Comparison of ENCODE assay signal across 31 cellular contexts in genomic region chr2:43203373-43203772, GRCh38.
"Had no signal": no experiment of that assay in that cellular context is flagged by ENCODE, and none has a peak within 500 bp of the region (broad histone marks: within the 10 kb centered on the region; RNA-seq: fewer than 3 reads in every experiment).

No MANE protein-coding gene starts in this region.

- H3K36me3 ChIP-seq: adrenal gland, gastrocnemius medialis, sigmoid colon, tibial artery had no signal

- ATAC-seq: activated T-cell treated with anti-CD3 and anti-CD28 coated beads, Interleukin-2, amount 50 U/mL, for 72 hours; body of pancreas; gastrocnemius medialis; left cardiac atrium; left ventricle myocardium superior; psoas muscle; stimulated activated naive CD8-positive, alpha-beta T cell treated with anti-CD3 and anti-CD28 coated beads, Interleukin-15, amount 100 ng/mL, for 72 hours had no signal

- H3K4me3 ChIP-seq: adrenal gland, body of pancreas, dorsolateral prefrontal cortex, gastrocnemius medialis, psoas muscle, sigmoid colon, tibial artery had no signal

- H3K9me3 Mint-ChIP-seq: activated naive CD8-positive, alpha-beta T cell treated with anti-CD3 and anti-CD28 coated beads for 36 hours; activated T-cell treated with anti-CD3 and anti-CD28 coated beads, Interleukin-2, amount 50 U/mL, for 72 hours; mesothelial cell of epicardium; naive B cell; stimulated activated effector memory CD8-positive, alpha-beta T cell treated with anti-CD3 and anti-CD28 coated beads, Interleukin-12 subunit alpha, Interleukin-12 subunit beta, amount 100 ng/mL, for 72 hours; stimulated activated naive CD8-positive, alpha-beta T cell treated with anti-CD3 and anti-CD28 coated beads, Interleukin-15, amount 100 ng/mL, for 72 hours had no signal

- H3K27me3 ChIP-seq: adrenal gland, body of pancreas, dorsolateral prefrontal cortex, gastrocnemius medialis, sigmoid colon, tibial artery had no signal

- H2AFZ ChIP-seq: parathyroid adenoma had no signal

- H3K27me3 Mint-ChIP-seq: activated naive CD8-positive, alpha-beta T cell treated with anti-CD3 and anti-CD28 coated beads for 36 hours; naive B cell; stimulated activated naive CD8-positive, alpha-beta T cell treated with anti-CD3 and anti-CD28 coated beads, Interleukin-15, amount 100 ng/mL, for 72 hours had no signal

- H3K4me1 ChIP-seq: adrenal gland, gastrocnemius medialis, parathyroid adenoma, psoas muscle, sigmoid colon, tibial artery had no signal

- H3K9me3 ChIP-seq: adrenal gland, body of pancreas, gastrocnemius medialis, psoas muscle, sigmoid colon, tibial artery had no signal

- DNase-seq: activated CD4-positive, alpha-beta T cell treated with anti-CD3 and anti-CD28 coated beads for 4 hours; activated CD4-positive, alpha-beta T cell treated with anti-CD3 and anti-CD28 coated beads, Interleukin-2, amount 50 U/mL, for 4 hours; activated CD4-positive, CD25-positive, alpha-beta regulatory T cell; activated naive CD4-positive, alpha-beta T cell; activated naive CD8-positive, alpha-beta T cell treated with anti-CD3 and anti-CD28 coated beads for 36 hours; activated T-cell treated with anti-CD3 and anti-CD28 coated beads for 4 hours; activated T-cell treated with anti-CD3 and anti-CD28 coated beads, Interleukin-2, amount 50 U/mL, for 72 hours; adrenal gland; aorta; body of pancreas; dorsolateral prefrontal cortex; effector memory CD4-positive, alpha-beta T cell; erythroblast; gastrocnemius medialis; glutamatergic neuron; islet precursor cell; left cardiac atrium; left ventricle myocardium superior; mammary epithelial cell; naive B cell; occipital lobe; psoas muscle; sigmoid colon; small intestine; stimulated activated CD4-positive, alpha-beta T cell treated with anti-CD3 and anti-CD28 coated beads, Interleukin-4, amount 100 ng/mL, for 24 hours; stimulated activated naive CD8-positive, alpha-beta T cell treated with anti-CD3 and anti-CD28 coated beads, Interleukin-15, amount 100 ng/mL, for 72 hours; substantia nigra; tibial artery had no signal

- H3K27ac Mint-ChIP-seq: activated naive CD8-positive, alpha-beta T cell treated with anti-CD3 and anti-CD28 coated beads for 36 hours; activated T-cell treated with anti-CD3 and anti-CD28 coated beads, Interleukin-2, amount 50 U/mL, for 72 hours; mesothelial cell of epicardium; stimulated activated effector memory CD8-positive, alpha-beta T cell treated with anti-CD3 and anti-CD28 coated beads, Interleukin-12 subunit alpha, Interleukin-12 subunit beta, amount 100 ng/mL, for 72 hours; stimulated activated naive CD8-positive, alpha-beta T cell treated with anti-CD3 and anti-CD28 coated beads, Interleukin-15, amount 100 ng/mL, for 72 hours had no signal

- H3K4me3 Mint-ChIP-seq: activated naive CD8-positive, alpha-beta T cell treated with anti-CD3 and anti-CD28 coated beads for 36 hours; activated T-cell treated with anti-CD3 and anti-CD28 coated beads, Interleukin-2, amount 50 U/mL, for 72 hours; mesothelial cell of epicardium; stimulated activated effector memory CD8-positive, alpha-beta T cell treated with anti-CD3 and anti-CD28 coated beads, Interleukin-12 subunit alpha, Interleukin-12 subunit beta, amount 100 ng/mL, for 72 hours; stimulated activated naive CD8-positive, alpha-beta T cell treated with anti-CD3 and anti-CD28 coated beads, Interleukin-15, amount 100 ng/mL, for 72 hours had no signal

- H3K36me3 Mint-ChIP-seq: activated naive CD8-positive, alpha-beta T cell treated with anti-CD3 and anti-CD28 coated beads for 36 hours; mesothelial cell of epicardium; naive B cell; stimulated activated effector memory CD8-positive, alpha-beta T cell treated with anti-CD3 and anti-CD28 coated beads, Interleukin-12 subunit alpha, Interleukin-12 subunit beta, amount 100 ng/mL, for 72 hours had no signal

- H3K9ac ChIP-seq: parathyroid adenoma had no signal

- H3K27ac ChIP-seq: adrenal gland, body of pancreas, dorsolateral prefrontal cortex, gastrocnemius medialis, parathyroid adenoma, psoas muscle, sigmoid colon, tibial artery had no signal
